12 cellular contexts compared by ENCODE assay signal in the genomic region with DNA sequence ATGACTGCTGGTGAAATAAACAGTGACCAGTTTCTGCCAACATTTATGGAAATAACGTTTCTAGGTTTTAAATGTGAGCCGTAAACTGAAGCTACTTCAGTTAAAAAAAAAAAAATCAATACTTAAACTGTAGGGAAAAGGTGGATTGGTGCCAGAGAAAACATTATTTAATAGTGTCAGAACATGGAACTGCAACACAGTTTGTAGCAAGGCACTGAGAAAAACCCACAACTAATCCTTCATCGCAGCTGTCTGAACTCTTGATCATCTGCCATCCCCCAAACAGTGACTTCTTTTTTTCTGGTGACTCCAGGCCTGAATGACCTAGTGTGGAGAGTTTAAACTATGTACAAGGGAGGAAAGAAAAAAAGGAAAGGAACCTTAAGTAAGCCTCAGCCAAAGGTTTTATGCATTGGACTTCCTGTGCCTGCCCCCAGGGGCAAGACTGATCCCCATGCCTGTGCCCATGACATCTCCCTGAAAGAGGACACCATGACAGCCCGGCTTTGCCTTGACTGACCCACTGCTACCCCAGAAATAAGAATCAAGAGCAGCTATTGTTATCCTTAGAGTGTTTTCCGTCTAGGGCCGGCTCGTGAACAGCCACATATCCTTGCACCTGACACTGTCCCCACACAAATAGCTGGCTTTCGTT.
DNase-seq lines count a peak whose midpoint lies in the region; ATAC-seq and TF ChIP-seq lines count a peak whose summit lies in the region.
"Had no signal": no experiment of that assay in that cellular context is flagged by ENCODE, and none has a peak within 500 bp of the region (broad histone marks: within the 10 kb centered on the region; RNA-seq: fewer than 3 reads in every experiment).

No MANE protein-coding gene starts in this region.

- peak overlapping the region; percentile 1; the same call in 1 of the 2 replicates for H3K27ac ChIP-seq in VCaP
- H3K27ac ChIP-seq: A549 had no signal

- peak; percentile 51 for TF ChIP-seq CTCF in VCaP (conservative IDR thresholded peaks at IDR 0.05)

- peak; percentile 11 for DNase-seq in NCI-H1105 treated with DMSO at 0.1 percent for 48 hours (lab: John Stamatoyannopoulos, UW)
- no peak for DNase-seq in NCI-H1105 (lab: John Stamatoyannopoulos, UW)
- DNase-seq in globus pallidus (ENCODE audit: low spot score): peak; percentile 96
- DNase-seq in stromal cell of bone marrow (ENCODE audit: low read depth): peak; percentile 71
- DNase-seq in activated effector memory CD4-positive, alpha-beta T cell treated with anti-CD3 and anti-CD28 coated beads, Interleukin-2, amount 50 U/mL, for 16 hours: no peak
- no peak for DNase-seq in islet precursor cell
- DNase-seq: activated T-cell treated with anti-CD3 and anti-CD28 coated beads, Interleukin-2, amount 50 U/mL, for 72 hours; NCI-H146; T-helper 17 cell had no signal

- ATAC-seq in GM19324 (IDR thresholded peaks at IDR 0.05; ENCODE audit: low FRiP score, unreplicated experiment): no peak
- ATAC-seq: A549; activated T-cell treated with anti-CD3 and anti-CD28 coated beads, Interleukin-2, amount 50 U/mL, for 72 hours; T-helper 17 cell had no signal

Comparison
In these comparisons a context has a peak if more than half of its experiments do, and no peak if none do; other contexts are left out.
1. DNase-seq: peak in NCI-H1105 treated with DMSO at 0.1 percent for 48 hours (single experiment), globus pallidus (single experiment) and stromal cell of bone marrow (single experiment); none in NCI-H1105 (single experiment), activated effector memory CD4-positive, alpha-beta T cell treated with anti-CD3 and anti-CD28 coated beads, Interleukin-2, amount 50 U/mL, for 16 hours (single experiment) and islet precursor cell (single experiment).